Comparison of ENCODE assay signal across 1 cellular context in the genomic region with DNA sequence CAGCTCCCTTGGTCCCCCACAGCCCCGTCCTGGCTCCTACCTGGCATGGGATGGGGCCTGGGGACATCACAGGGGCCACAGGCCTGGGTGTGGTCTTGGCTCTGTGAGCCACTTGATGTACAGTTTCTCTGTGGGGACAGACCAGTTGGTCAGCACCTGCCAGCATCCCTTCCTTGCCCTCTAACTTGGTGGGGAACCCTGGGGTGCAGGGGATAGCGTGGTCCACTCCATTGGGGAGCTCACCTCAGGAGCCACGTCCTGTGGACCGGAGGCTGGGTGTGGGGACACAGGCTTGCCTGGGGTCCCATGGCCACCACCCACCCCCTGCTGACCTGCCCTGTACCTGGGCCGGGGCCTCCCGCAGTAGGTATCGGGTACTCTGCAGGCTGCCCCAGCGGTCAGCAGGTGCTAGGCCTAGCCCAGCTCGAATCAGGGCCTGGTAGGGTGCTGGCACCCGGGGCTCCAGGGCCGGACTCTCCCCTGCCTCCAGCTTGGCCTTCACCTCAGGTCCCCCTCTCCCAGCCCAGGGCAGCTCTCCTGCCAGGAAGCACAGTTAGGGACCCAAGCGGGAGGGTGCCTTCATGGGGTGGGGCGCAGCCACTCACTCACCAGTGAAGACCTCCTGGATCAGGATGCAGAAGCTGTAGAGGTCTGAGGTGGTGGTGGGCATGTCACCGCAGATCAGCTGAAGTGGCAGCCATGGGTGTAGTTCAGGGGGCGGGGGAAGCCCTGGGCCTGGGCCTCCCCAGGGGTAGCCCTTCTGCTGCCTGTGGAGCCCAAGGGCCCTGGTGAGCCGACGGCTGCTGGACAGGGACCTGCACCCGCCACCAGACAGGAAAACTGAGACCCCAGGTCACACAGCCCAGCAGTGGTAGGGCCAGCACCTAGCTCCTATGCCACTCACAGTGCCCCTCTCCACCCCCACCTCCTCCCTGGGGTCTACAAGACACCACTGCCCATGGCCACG.
TF ChIP-seq lines count a peak whose summit lies in the region.

No MANE protein-coding gene starts in this region.

TF ChIP-seq in HCT116, 20 proteins besides CTCF, POLR2A, EP300 and RAD21:
- TF ChIP-seq JUND (IDR thresholded peaks at IDR 0.05) (no peak), YY1 (IDR thresholded peaks at IDR 0.05; ENCODE audit: extremely low read depth, insufficient replicate concordance, low read depth, low read length) (no peak), ELF1 (IDR thresholded peaks at IDR 0.05; ENCODE audit: borderline replicate concordance, low read depth) (no peak), FOSL1 (IDR thresholded peaks at IDR 0.05; ENCODE audit: low read depth) (no peak), ZNF274 (IDR thresholded peaks at IDR 0.05; ENCODE audit: low read depth, low read length) (no peak)
- TF ChIP-seq, protein P1, sequence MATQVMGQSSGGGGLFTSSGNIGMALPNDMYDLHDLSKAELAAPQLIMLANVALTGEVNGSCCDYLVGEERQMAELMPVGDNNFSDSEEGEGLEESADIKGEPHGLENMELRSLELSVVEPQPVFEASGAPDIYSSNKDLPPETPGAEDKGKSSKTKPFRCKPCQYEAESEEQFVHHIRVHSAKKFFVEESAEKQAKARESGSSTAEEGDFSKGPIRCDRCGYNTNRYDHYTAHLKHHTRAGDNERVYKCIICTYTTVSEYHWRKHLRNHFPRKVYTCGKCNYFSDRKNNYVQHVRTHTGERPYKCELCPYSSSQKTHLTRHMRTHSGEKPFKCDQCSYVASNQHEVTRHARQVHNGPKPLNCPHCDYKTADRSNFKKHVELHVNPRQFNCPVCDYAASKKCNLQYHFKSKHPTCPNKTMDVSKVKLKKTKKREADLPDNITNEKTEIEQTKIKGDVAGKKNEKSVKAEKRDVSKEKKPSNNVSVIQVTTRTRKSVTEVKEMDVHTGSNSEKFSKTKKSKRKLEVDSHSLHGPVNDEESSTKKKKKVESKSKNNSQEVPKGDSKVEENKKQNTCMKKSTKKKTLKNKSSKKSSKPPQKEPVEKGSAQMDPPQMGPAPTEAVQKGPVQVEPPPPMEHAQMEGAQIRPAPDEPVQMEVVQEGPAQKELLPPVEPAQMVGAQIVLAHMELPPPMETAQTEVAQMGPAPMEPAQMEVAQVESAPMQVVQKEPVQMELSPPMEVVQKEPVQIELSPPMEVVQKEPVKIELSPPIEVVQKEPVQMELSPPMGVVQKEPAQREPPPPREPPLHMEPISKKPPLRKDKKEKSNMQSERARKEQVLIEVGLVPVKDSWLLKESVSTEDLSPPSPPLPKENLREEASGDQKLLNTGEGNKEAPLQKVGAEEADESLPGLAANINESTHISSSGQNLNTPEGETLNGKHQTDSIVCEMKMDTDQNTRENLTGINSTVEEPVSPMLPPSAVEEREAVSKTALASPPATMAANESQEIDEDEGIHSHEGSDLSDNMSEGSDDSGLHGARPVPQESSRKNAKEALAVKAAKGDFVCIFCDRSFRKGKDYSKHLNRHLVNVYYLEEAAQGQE (IDR thresholded peaks at IDR 0.05; ENCODE audit: low read depth) = no peak
